ENCODE assay signal across 23 cellular contexts in genomic region chr3:197888511-197888910, GRCh38.
"Had no signal": no experiment of that assay in that cellular context is flagged by ENCODE, and none has a peak within 500 bp of the region (broad histone marks: within the 10 kb centered on the region; RNA-seq: fewer than 3 reads in every experiment).

No MANE protein-coding gene starts in this region.

- H3K27me3 ChIP-seq: adrenal gland, cardiac muscle cell, neutrophil, ovary, upper lobe of right lung had no signal

- H3K4me3 ChIP-seq: adrenal gland, cardiac muscle cell, left ventricle myocardium inferior, ovary, upper lobe of right lung had no signal

- H3K27ac Mint-ChIP-seq: activated naive CD8-positive, alpha-beta T cell; dendritic cell treated with granulocyte-macrophage colony-stimulating factor and Interleukin-4, amounts not matched to agents 40 ng/mL and 50 ng/mL, for 4 days; natural killer cell had no signal

- ATAC-seq: natural killer cell; right cardiac atrium; stimulated activated naive CD8-positive, alpha-beta T cell treated with anti-CD3 and anti-CD28 coated beads, Interleukin-15, Interleukin-2, amounts not matched to agents 100 U/mL and 50 U/mL, for 24 hours; upper lobe of right lung had no signal

- H3K27me3 Mint-ChIP-seq: activated CD4-positive, alpha-beta memory T cell treated with anti-CD3 and anti-CD28 coated beads for 36 hours; activated naive CD8-positive, alpha-beta T cell; dendritic cell treated with granulocyte-macrophage colony-stimulating factor and Interleukin-4, amounts not matched to agents 40 ng/mL and 50 ng/mL, for 4 days had no signal

- DNase-seq: activated CD4-positive, alpha-beta memory T cell treated with anti-CD3 and anti-CD28 coated beads for 36 hours; activated CD4-positive, alpha-beta T cell treated with anti-CD3 and anti-CD28 coated beads for 48 hours; activated CD4-positive, CD25-positive, alpha-beta regulatory T cell; adrenal gland; effector CD4-positive, alpha-beta T cell; glutamatergic neuron; hippocampal formation; left ventricle myocardium inferior; midbrain; natural killer cell; ovary; right cardiac atrium; stimulated activated CD4-positive, alpha-beta T cell treated with anti-CD3 and anti-CD28 coated beads, Interleukin-12 subunit alpha, Interleukin-12 subunit beta, amount 100 ng/mL, for 4 hours; stimulated activated CD4-positive, alpha-beta T cell treated with anti-CD3 and anti-CD28 coated beads, Interleukin-4, amount 100 ng/mL, for 4 hours; stimulated activated naive CD8-positive, alpha-beta T cell treated with anti-CD3 and anti-CD28 coated beads, Interleukin-15, Interleukin-2, amounts not matched to agents 100 U/mL and 50 U/mL, for 24 hours; T-helper 9 cell; upper lobe of right lung had no signal

- H3K27ac ChIP-seq: adrenal gland, cardiac muscle cell, left ventricle myocardium inferior, neutrophil, ovary, upper lobe of right lung had no signal

- H3K4me1 ChIP-seq: adrenal gland, left ventricle myocardium inferior, upper lobe of right lung had no signal

- H3K36me3 Mint-ChIP-seq: natural killer cell had no signal

- H3K9me3 ChIP-seq: adrenal gland, left ventricle myocardium inferior, neutrophil, ovary, upper lobe of right lung had no signal

- FAIRE-seq: endometrium, frontal cortex had no signal

- H3K36me3 ChIP-seq: ovary had no signal

- H3K9me3 Mint-ChIP-seq: activated CD4-positive, alpha-beta memory T cell treated with anti-CD3 and anti-CD28 coated beads for 36 hours; dendritic cell treated with granulocyte-macrophage colony-stimulating factor and Interleukin-4, amounts not matched to agents 40 ng/mL and 50 ng/mL, for 4 days; natural killer cell had no signal

- H3K4me3 Mint-ChIP-seq: activated CD4-positive, alpha-beta memory T cell treated with anti-CD3 and anti-CD28 coated beads for 36 hours; activated naive CD8-positive, alpha-beta T cell; dendritic cell treated with granulocyte-macrophage colony-stimulating factor and Interleukin-4, amounts not matched to agents 40 ng/mL and 50 ng/mL, for 4 days; natural killer cell had no signal
